ENCODE assay signal across 8 cellular contexts in the genomic region with DNA sequence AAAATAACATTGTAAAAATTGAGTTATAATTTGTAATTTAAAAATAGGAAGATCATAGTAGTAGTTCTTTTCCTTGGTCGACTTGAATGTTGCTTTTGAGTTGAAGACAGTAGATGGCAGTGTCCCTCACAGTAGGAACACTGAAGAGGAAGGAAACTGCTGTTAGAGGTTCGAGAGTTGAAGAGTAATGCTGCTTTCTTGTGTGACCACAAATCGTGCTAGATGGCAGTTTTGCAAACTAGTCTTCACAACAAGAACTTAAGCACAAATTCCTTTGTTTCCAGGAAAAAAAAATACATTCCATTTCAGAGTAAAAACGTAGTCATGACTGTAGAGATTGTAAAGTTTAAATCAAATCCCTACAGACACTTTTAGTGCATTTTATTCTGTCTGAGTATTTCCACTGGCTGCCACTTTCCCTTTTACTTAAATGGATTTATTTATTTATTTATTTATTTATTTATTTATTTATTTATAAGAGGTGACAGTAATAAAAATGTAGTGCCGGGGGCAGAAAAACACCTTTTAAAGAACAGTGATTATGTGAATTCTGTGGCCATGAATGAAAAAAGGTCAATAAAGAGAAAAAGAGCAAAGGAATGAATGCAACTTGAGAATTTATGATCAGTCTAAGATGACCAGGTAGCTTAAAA. TPM values are rescaled to one million over a fixed set of nuclear protein-coding genes. Genes with fewer than 3 reads are reported as not detected.
DNase-seq lines count a peak whose midpoint lies in the region; ATAC-seq, FAIRE-seq and TF ChIP-seq lines count a peak whose summit lies in the region.

No MANE protein-coding gene starts in this region.

- WGBS in stomach, 5 donors = 26 to 33% (median 30%) methylated on average over 5 of the region's 5 CpGs

- DNase-seq in CMK (ENCODE audit: low read depth) (peak; percentile 57), NOMO-1 treated with DMSO at 0.1 percent for 48 hours (lab: John Stamatoyannopoulos, UW; ENCODE audit: unreplicated experiment) (peak; percentile 93), stomach (no peak)

- H3K9me3 ChIP-seq in stomach = no peaks in the 10 kb centered on the region

- H3K4me1 Mint-ChIP-seq in brain = peaks cover 11% of the 10 kb centered on the region

- peak; percentile 93 for FAIRE-seq in islet of Langerhans (lab: Jason Lieb, UNC)

- no peaks in the 10 kb centered on the region for H3K9me3 Mint-ChIP-seq in brain

- H3K27ac Mint-ChIP-seq in brain = peak overlapping the region in 1 of 5 experiments; percentile 52

- TF ChIP-seq EP300 in stomach (IDR thresholded peaks at IDR 0.05) = no peak

- TF ChIP-seq CTCF in brain (conservative IDR thresholded peaks at IDR 0.05) (peak; percentile 60 to 74), stomach (IDR thresholded peaks at IDR 0.05) (peak in 5 of 7 experiments; percentile 27 to 43 (median 37))

- H3K36me3 ChIP-seq in stomach = peaks cover 11 to 79% (median 74%) of the 10 kb centered on the region in 4 donors

- peaks cover 57% of the 10 kb centered on the region for H3K36me3 Mint-ChIP-seq in brain

- peaks cover 0 to 31% (median 13%) of the 10 kb centered on the region in 4 donors for H3K4me1 ChIP-seq in stomach

- TF ChIP-seq POLR2A in stomach (IDR thresholded peaks at IDR 0.05) = no peak

- no peak overlapping the region for H3K27ac ChIP-seq in stomach

- H3K27me3 ChIP-seq in stomach = no peaks in the 10 kb centered on the region

- intact Hi-C loops in stomach (cut with DNase I; ENCODE audit: low total_unique reads) = loop anchor here (10.0 kb wide), 1 partner anchor 200 kb away; no protein-coding TSS in a partner anchor

- ATAC-seq in GM21825 (IDR thresholded peaks at IDR 0.05; ENCODE audit: unreplicated experiment) (peak; percentile 59), HG03457 (IDR thresholded peaks at IDR 0.05; ENCODE audit: unreplicated experiment) (no peak), HG02588 (IDR thresholded peaks at IDR 0.05; ENCODE audit: unreplicated experiment) (no peak)

- no peak overlapping the region for H3K4me3 Mint-ChIP-seq in brain

- no peak overlapping the region for H3K4me3 ChIP-seq in stomach

- H3K27me3 Mint-ChIP-seq in brain = no peaks in the 10 kb centered on the region

RNA-seq across cellular contexts. Expression of a gene that starts 54.6 kb away (rescaled TPM):
- 38.0 TPM for polyA plus RNA-seq in brain (ENCODE audit: insufficient read depth, low read depth, low replicate concordance)
- total RNA-seq in stomach = 10 to 100 TPM; 19.0 to 53.1 (median 32.7) TPM
- 1 to 10 TPM; 6.0 to 8.5 (median 6.1) TPM for polyA plus RNA-seq in stomach
